1 cellular context compared by ENCODE assay signal in genomic region chr1:94612555-94613204, GRCh38.
TF ChIP-seq lines count a peak whose summit lies in the region.

No MANE protein-coding gene starts in this region.

TF ChIP-seq in K562, 482 proteins besides CTCF, POLR2A, EP300 and RAD21 (continued from another document and continues in another):
- no peak for TF ChIP-seq CLOCK (CRISPR knock-in tag; IDR thresholded peaks at IDR 0.05; ENCODE audit: borderline replicate concordance)
- TF ChIP-seq KLF6 (CRISPR knock-in tag; IDR thresholded peaks at IDR 0.05; ENCODE audit: borderline replicate concordance), result peak; percentile 75; the same call in 1 of the 2 replicates
- no peak for TF ChIP-seq ZNF263 (CRISPR knock-in tag; IDR thresholded peaks at IDR 0.05; ENCODE audit: borderline replicate concordance)
- no peak for TF ChIP-seq POLR3A (IDR thresholded peaks at IDR 0.05; ENCODE audit: borderline replicate concordance, extremely low read depth, insufficient read depth, insufficient read length)
- TF ChIP-seq HOXB6 (CRISPR knock-in tag; IDR thresholded peaks at IDR 0.05; ENCODE audit: borderline replicate concordance), result no peak
- no peak for TF ChIP-seq FOXJ3 (CRISPR knock-in tag; IDR thresholded peaks at IDR 0.05)
- TF ChIP-seq CREB3L1 (IDR thresholded peaks at IDR 0.05; ENCODE audit: borderline replicate concordance, low read depth), result no peak
- no peak for TF ChIP-seq NR4A1 (CRISPR knock-in tag; IDR thresholded peaks at IDR 0.05)
- peak; percentile 93 for TF ChIP-seq NR4A1 (tag; IDR thresholded peaks at IDR 0.05)
- TF ChIP-seq NFE2 (IDR thresholded peaks at IDR 0.05; ENCODE audit: low read depth), result no peak
- no peak for TF ChIP-seq ZNF511 (CRISPR knock-in tag; IDR thresholded peaks at IDR 0.05)
- TF ChIP-seq ZNF408 (CRISPR knock-in tag; IDR thresholded peaks at IDR 0.05; ENCODE audit: low read depth), result no peak
- no peak for TF ChIP-seq ZNF445 (CRISPR knock-in tag; IDR thresholded peaks at IDR 0.05; ENCODE audit: low read depth)
- no peak for TF ChIP-seq TEAD1 (CRISPR knock-in tag; IDR thresholded peaks at IDR 0.05)
- TF ChIP-seq CGGBP1 (CRISPR knock-in tag; IDR thresholded peaks at IDR 0.05), result no peak
- TF ChIP-seq RB1 (IDR thresholded peaks at IDR 0.05; ENCODE audit: low read depth), result no peak
- TF ChIP-seq YBX1 (IDR thresholded peaks at IDR 0.05), result no peak
- TF ChIP-seq TFAM (CRISPR knock-in tag; conservative IDR thresholded peaks at IDR 0.05), result no peak
- no peak for TF ChIP-seq PRMT5 (CRISPR knock-in tag; IDR thresholded peaks at IDR 0.05)
- TF ChIP-seq ATF6 (CRISPR knock-in tag; IDR thresholded peaks at IDR 0.05), result no peak
- TF ChIP-seq U2AF1 (optimal IDR thresholded peaks at IDR 0.05; ENCODE audit: low read depth, low read length), result no peak
- TF ChIP-seq SMARCA4 (IDR thresholded peaks at IDR 0.05), result no peak
- no peak for TF ChIP-seq ZNF133 (CRISPR knock-in tag; IDR thresholded peaks at IDR 0.05)
- no peak for TF ChIP-seq EZH2 (IDR thresholded peaks at IDR 0.05; ENCODE audit: borderline replicate concordance, low read depth, low read length)
- no peak for TF ChIP-seq MCM3 (IDR thresholded peaks at IDR 0.05)
- 0 out of 2 replicates have a peak, but pooled peaks have one; percentile 18 for TF ChIP-seq ZBTB12 (CRISPR knock-in tag; IDR thresholded peaks at IDR 0.05)
- TF ChIP-seq ERF (CRISPR knock-in tag; IDR thresholded peaks at IDR 0.05), result no peak
- TF ChIP-seq SREBF2 (CRISPR knock-in tag; IDR thresholded peaks at IDR 0.05), result no peak
- TF ChIP-seq CREB1 (IDR thresholded peaks at IDR 0.05), result no peak
- TF ChIP-seq CREB1 (CRISPR knock-in tag; IDR thresholded peaks at IDR 0.05), result no peak
- no peak for TF ChIP-seq BRF1 (IDR thresholded peaks at IDR 0.05; ENCODE audit: borderline replicate concordance, extremely low read depth, insufficient read length)
- TF ChIP-seq SREBF1 (IDR thresholded peaks at IDR 0.05; ENCODE audit: borderline replicate concordance, low read depth, low read length), result no peak
- TF ChIP-seq ETV1 (tag; conservative IDR thresholded peaks at IDR 0.05; ENCODE audit: low read depth), result no peak; the same call in 1 of the 2 replicates
- no peak for TF ChIP-seq GMEB1 (CRISPR knock-in tag; IDR thresholded peaks at IDR 0.05)
- TF ChIP-seq KAT2B (IDR thresholded peaks at IDR 0.05; ENCODE audit: low read depth, low read length), result no peak
- TF ChIP-seq OTX1 (CRISPR knock-in tag; IDR thresholded peaks at IDR 0.05), result no peak
- TF ChIP-seq ZNF639 (CRISPR knock-in tag; conservative IDR thresholded peaks at IDR 0.05 in 1 of 2, IDR thresholded peaks at IDR 0.05 in 1 of 2), result peak in 1 of 2 experiments; percentile 57; a peak in 1 of 4 replicates
- TF ChIP-seq ZNF444 (CRISPR knock-in tag; IDR thresholded peaks at IDR 0.05), result no peak
- TF ChIP-seq CHD4 (IDR thresholded peaks at IDR 0.05; ENCODE audit: insufficient read depth, insufficient replicate concordance, low read depth, low read length, poor library complexity, severe bottlenecking), result no peak
- no peak for TF ChIP-seq THRA (IDR thresholded peaks at IDR 0.05)
- no peak for TF ChIP-seq BRD9 (IDR thresholded peaks at IDR 0.05; ENCODE audit: low read depth, partially characterized antibody)
- TF ChIP-seq PHTF2 (CRISPR knock-in tag; IDR thresholded peaks at IDR 0.05), result no peak
- no peak for TF ChIP-seq CREM (IDR thresholded peaks at IDR 0.05; ENCODE audit: low read depth)
- no peak for TF ChIP-seq ZNF143 (CRISPR knock-in tag; IDR thresholded peaks at IDR 0.05)
- no peak for TF ChIP-seq ZEB2 (IDR thresholded peaks at IDR 0.05)
- TF ChIP-seq COPS2 (conservative IDR thresholded peaks at IDR 0.05), result no peak
- TF ChIP-seq TEAD2 (tag; IDR thresholded peaks at IDR 0.05), result peak; percentile 70
- no peak for TF ChIP-seq NR1H2 (CRISPR knock-in tag; IDR thresholded peaks at IDR 0.05)
- no peak for TF ChIP-seq ATF1 (CRISPR knock-in tag; IDR thresholded peaks at IDR 0.05)
- TF ChIP-seq ATF1 (tag; IDR thresholded peaks at IDR 0.05), result no peak
- peak; percentile 86; the same call in 1 of the 2 replicates for TF ChIP-seq ZNF140 (CRISPR knock-in tag; IDR thresholded peaks at IDR 0.05)
- no peak for TF ChIP-seq KLF10 (CRISPR knock-in tag; IDR thresholded peaks at IDR 0.05)
- no peak for TF ChIP-seq ZNF347 (CRISPR knock-in tag; IDR thresholded peaks at IDR 0.05; ENCODE audit: low read depth)
- no peak for TF ChIP-seq GTF2B (IDR thresholded peaks at IDR 0.05; ENCODE audit: extremely low read depth, insufficient read length)
- TF ChIP-seq FOSL1 (tag; conservative IDR thresholded peaks at IDR 0.05), result no peak
- TF ChIP-seq TAL1 (IDR thresholded peaks at IDR 0.05), result no peak
- TF ChIP-seq GABPB2 (CRISPR knock-in tag; conservative IDR thresholded peaks at IDR 0.05), result no peak
- no peak for TF ChIP-seq ZNF311 (CRISPR knock-in tag; IDR thresholded peaks at IDR 0.05)
- peak; percentile 97 for TF ChIP-seq CREB3 (tag; conservative IDR thresholded peaks at IDR 0.05; ENCODE audit: low read depth)
- TF ChIP-seq NELFE (IDR thresholded peaks at IDR 0.05; ENCODE audit: insufficient read depth, insufficient read length), result no peak
- no peak for TF ChIP-seq NFXL1 (CRISPR knock-in tag; IDR thresholded peaks at IDR 0.05)
- no peak for TF ChIP-seq SOX6 (IDR thresholded peaks at IDR 0.05)
- TF ChIP-seq MTA3 (IDR thresholded peaks at IDR 0.05; ENCODE audit: borderline replicate concordance), result no peak
- no peak for TF ChIP-seq ZNF282 (CRISPR knock-in tag; IDR thresholded peaks at IDR 0.05)
